ENCODE assay signal across 18 cellular contexts in the genomic region with DNA sequence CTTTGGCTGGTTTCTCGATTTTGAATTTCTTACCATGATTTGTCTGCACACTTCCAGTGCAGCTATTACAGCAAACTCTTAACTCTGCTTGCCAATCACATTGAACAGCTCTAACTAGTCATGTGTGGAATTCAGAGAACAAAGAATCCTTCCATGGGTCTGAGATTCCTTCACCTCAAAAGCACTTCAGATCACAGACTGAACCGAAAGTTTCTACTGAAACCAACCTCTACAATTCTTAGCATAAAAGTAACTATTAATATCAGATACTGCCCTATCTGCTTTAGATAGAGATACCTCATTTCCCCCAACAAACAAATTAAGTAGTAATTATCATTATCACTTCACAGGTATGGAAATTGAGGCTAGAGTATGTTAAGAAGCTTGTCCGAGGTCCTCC. TPM values are rescaled to one million over a fixed set of nuclear protein-coding genes. Genes with fewer than 3 reads are reported as not detected.
DNase-seq lines count a peak whose midpoint lies in the region; ATAC-seq, FAIRE-seq and TF ChIP-seq lines count a peak whose summit lies in the region.
"Had no signal": no experiment of that assay in that cellular context is flagged by ENCODE, and none has a peak within 500 bp of the region (broad histone marks: within the 10 kb centered on the region; RNA-seq: fewer than 3 reads in every experiment).

No MANE protein-coding gene starts in this region.

- no peaks in the 10 kb centered on the region for H3K27me3 Mint-ChIP-seq in Caco-2 (ENCODE audit: insufficient read depth, unreplicated experiment)
- no peaks in the 10 kb centered on the region for H3K27me3 Mint-ChIP-seq in astrocyte (ENCODE audit: low read depth, unreplicated experiment)
- H3K27me3 Mint-ChIP-seq: activated T-helper 17 cell treated with anti-CD3 and anti-CD28 coated beads, Interleukin-2, amount 50 U/mL, for 72 hours had no signal

- H3K27ac Mint-ChIP-seq in Caco-2 (ENCODE audit: unreplicated experiment), result peak overlapping the region; percentile 45
- peak overlapping the region; percentile 22 for H3K27ac Mint-ChIP-seq in astrocyte (ENCODE audit: unreplicated experiment)
- H3K27ac Mint-ChIP-seq: activated T-helper 17 cell treated with anti-CD3 and anti-CD28 coated beads, Interleukin-2, amount 50 U/mL, for 72 hours had no signal

- peak; percentile 54 for ATAC-seq in GM19324 (IDR thresholded peaks at IDR 0.05; ENCODE audit: low FRiP score, unreplicated experiment)
- peak; percentile 72 for ATAC-seq in HG03103 (IDR thresholded peaks at IDR 0.05; ENCODE audit: low read depth, unreplicated experiment)
- ATAC-seq: Panc1 had no signal

- H3K4me3 Mint-ChIP-seq in Caco-2 (ENCODE audit: unreplicated experiment), result no peak overlapping the region
- H3K4me3 Mint-ChIP-seq in astrocyte (ENCODE audit: unreplicated experiment), result no peak overlapping the region

- H3K9ac ChIP-seq in astrocyte (ENCODE audit: low read length), result no peak overlapping the region

- H3K4me1 Mint-ChIP-seq in Caco-2 (ENCODE audit: low read depth, unreplicated experiment) (peaks cover 11% of the 10 kb centered on the region), astrocyte (ENCODE audit: low read depth, unreplicated experiment) (peaks cover 14% of the 10 kb centered on the region)

- no peaks in the 10 kb centered on the region for H3K79me2 ChIP-seq in astrocyte (ENCODE audit: insufficient read depth, low read length)

- peaks cover 11% of the 10 kb centered on the region for H3K9me3 Mint-ChIP-seq in Caco-2 (ENCODE audit: unreplicated experiment)
- peaks cover 2% of the 10 kb centered on the region for H3K9me3 Mint-ChIP-seq in astrocyte (ENCODE audit: unreplicated experiment)
- H3K9me3 Mint-ChIP-seq: activated T-helper 17 cell treated with anti-CD3 and anti-CD28 coated beads, Interleukin-2, amount 50 U/mL, for 72 hours had no signal

- H2AFZ ChIP-seq in astrocyte (ENCODE audit: low read depth, low read length), result peak overlapping the region; percentile 18

- intact Hi-C loops in Caco-2 (cut with micrococcal nuclease; ENCODE audit: unreplicated experiment), result no loop called here

- CTCF ChIA-PET in Caco-2 (lab: Charles Lee), result no interaction called here

- peaks cover 8% of the 10 kb centered on the region for H3K36me3 Mint-ChIP-seq in Caco-2 (ENCODE audit: insufficient read depth, unreplicated experiment)
- H3K36me3 Mint-ChIP-seq in astrocyte (ENCODE audit: low read depth, unreplicated experiment), result no peaks in the 10 kb centered on the region

- H3K4me3 ChIP-seq in Caco-2 (ENCODE audit: low read depth, low read length) (no peak overlapping the region), astrocyte (ENCODE audit: insufficient read depth, low read depth, low read length) (no peak overlapping the region)
- H3K4me3 ChIP-seq: colonic mucosa, right atrium auricular region had no signal

- DNase-seq in Caco-2, result no peak
- no peak for DNase-seq in astrocyte (ENCODE audit: low read depth)
- no peak for DNase-seq in KBM-7
- no peak for DNase-seq in AG08395 (ENCODE audit: low spot score)
- DNase-seq in NCI-H1048 (lab: John Stamatoyannopoulos, UW), result no peak
- no peak for DNase-seq in HCEC 1CT
- DNase-seq: amygdala, colonic mucosa, NCI-H187, NCI-H526 treated with DMSO at 0.1 percent for 48 hours had no signal

- POLR2A ChIA-PET in Caco-2 (lab: Charles Lee), result interaction anchor here (0.5 to 1.0 kb wide), 2 partner anchors 57 to 1800 kb away, joined by 3 to 4 read pairs; partner anchors contain the start of gene SP4

- no peaks in the 10 kb centered on the region for H3K27me3 ChIP-seq in Caco-2 (replicated peaks; ENCODE audit: control insufficient read depth, insufficient read depth, low read length)
- no peaks in the 10 kb centered on the region for H3K27me3 ChIP-seq in astrocyte (ENCODE audit: insufficient read depth, low read length)
- H3K27me3 ChIP-seq: colonic mucosa, neutrophil, right atrium auricular region had no signal

- H3K4me1 ChIP-seq in Caco-2 (peaks cover 30% of the 10 kb centered on the region), astrocyte (ENCODE audit: insufficient read depth, low read length) (no peaks in the 10 kb centered on the region)
- H3K4me1 ChIP-seq: colonic mucosa, right atrium auricular region had no signal

- H3K4me2 ChIP-seq in astrocyte (ENCODE audit: low read length), result no peak overlapping the region

- no peak overlapping the region for H3K27ac ChIP-seq in astrocyte (ENCODE audit: low read depth, low read length)
- H3K27ac ChIP-seq: colonic mucosa, neutrophil, right atrium auricular region had no signal

- BruUV-seq in Caco-2 (replicated peaks; lab: Mats Ljungman, UMichigan), result no TSS peak

- no peak for FAIRE-seq in astrocyte (lab: Jason Lieb, UNC)
- FAIRE-seq: H1, islet of Langerhans had no signal

- no peaks in the 10 kb centered on the region for H4K20me1 ChIP-seq in astrocyte (ENCODE audit: insufficient read depth, low read length)

- H3K9me3 ChIP-seq in Caco-2 (peaks cover 9% of the 10 kb centered on the region), astrocyte (ENCODE audit: insufficient read depth, low read depth, low read length) (no peaks in the 10 kb centered on the region)
- H3K9me3 ChIP-seq: colonic mucosa, neutrophil, right atrium auricular region had no signal

- H3K36me3 ChIP-seq in Caco-2 (ENCODE audit: control insufficient read depth, insufficient read depth, low read length) (no peaks in the 10 kb centered on the region), astrocyte (ENCODE audit: insufficient read depth, low read length) (no peaks in the 10 kb centered on the region)
- H3K36me3 ChIP-seq: colonic mucosa, neutrophil, right atrium auricular region had no signal

- in situ Hi-C loops in KBM-7 (cut with MboI; ENCODE audit: low pct_unique_long_range_greater_than_20kb, low sequenced_read_pairs), result no loop called here

- no peak for TF ChIP-seq CTCF in Caco-2 (IDR thresholded peaks at IDR 0.05; ENCODE audit: insufficient read depth in 1 of 2, low read depth in 1 of 2, low read length in 1 of 2, severe bottlenecking in 1 of 2, unreplicated experiment in 1 of 2)
- no peak for TF ChIP-seq CTCF in astrocyte (IDR thresholded peaks at IDR 0.05; ENCODE audit: insufficient read depth, low read depth, low read length)

RNA-seq across cellular contexts. Expression of gene SP4, which starts 56.5 kb away (rescaled TPM):
- total RNA-seq in Caco-2 (2022), result 10.8 and 15.1 TPM in 2 replicates
- total RNA-seq in astrocyte, result 3.8 and 3.9 TPM in 2 replicates
